In genomic region chr9:68947842-68948569, GRCh38 we compare ENCODE assay signal across 23 cellular contexts.
DNase-seq lines count a peak whose midpoint lies in the region; ATAC-seq and TF ChIP-seq lines count a peak whose summit lies in the region.
"Had no signal": no experiment of that assay in that cellular context is flagged by ENCODE, and none has a peak within 500 bp of the region (broad histone marks: within the 10 kb centered on the region; RNA-seq: fewer than 3 reads in every experiment).

No MANE protein-coding gene starts in this region.

- 77 to 93% (median 80%) methylated on average over 3 of the region's 3 CpGs for WGBS in psoas muscle, 3 donors

- POLR2A ChIA-PET in HEK293T (lab: Yijun Ruan, JAX): no interaction called here

- peak; percentile 44 for DNase-seq in activated T-cell treated with anti-CD3 and anti-CD28 coated beads, Interleukin-2, amount 50 U/mL, for 24 hours
- DNase-seq in activated T-cell treated with anti-CD3 and anti-CD28 coated beads, Interleukin-2, amount 50 U/mL, for 1 hour: no peak
- DNase-seq in MV-4-11 (lab: John Stamatoyannopoulos, UW) (peak; percentile 3), psoas muscle (no peak), HEK293T (ENCODE audit: extremely low spot score) (no peak)
- DNase-seq in activated naive CD8-positive, alpha-beta T cell treated with anti-CD3 and anti-CD28 coated beads, Interleukin-2, amount 50 U/mL, for 24 hours: no peak
- no peak for DNase-seq in stimulated activated effector memory CD8-positive, alpha-beta T cell treated with anti-CD3 and anti-CD28 coated beads, Interleukin-12 subunit alpha, Interleukin-12 subunit beta, amount 100 ng/mL, for 72 hours (ENCODE audit: low spot score in 2 of 2)
- DNase-seq: activated CD4-positive, CD25-positive, alpha-beta regulatory T cell; CD4-positive, alpha-beta T cell; DMS53; foreskin melanocyte; NCI-H2081; NCI-H510A; PC-3; stimulated activated CD4-positive, alpha-beta T cell treated with anti-CD3 and anti-CD28 coated beads, Interleukin-12 subunit alpha, Interleukin-12 subunit beta, amount 100 ng/mL, for 4 hours; stomach; T-helper 17 cell had no signal

- H3K27ac ChIP-seq in psoas muscle: no peak overlapping the region
- H3K27ac ChIP-seq: epithelial cell of prostate, HL-60, neural progenitor cell, SJSA1, stomach had no signal

- no peaks in the 10 kb centered on the region for H3K4me1 ChIP-seq in psoas muscle
- H3K4me1 ChIP-seq: neural progenitor cell, SJSA1, stomach had no signal

- H3K9me3 Mint-ChIP-seq in activated T-cell treated with anti-CD3 and anti-CD28 coated beads, Interleukin-2, amount 50 U/mL, for 24 hours: no peaks in the 10 kb centered on the region
- no peaks in the 10 kb centered on the region for H3K9me3 Mint-ChIP-seq in activated naive CD8-positive, alpha-beta T cell treated with anti-CD3 and anti-CD28 coated beads, Interleukin-2, amount 50 U/mL, for 24 hours
- no peaks in the 10 kb centered on the region for H3K9me3 Mint-ChIP-seq in stimulated activated effector memory CD8-positive, alpha-beta T cell treated with anti-CD3 and anti-CD28 coated beads, Interleukin-12 subunit alpha, Interleukin-12 subunit beta, amount 100 ng/mL, for 72 hours
- H3K9me3 Mint-ChIP-seq: CD4-positive, alpha-beta T cell; neural progenitor cell had no signal

- no peaks in the 10 kb centered on the region for H3K9me3 ChIP-seq in psoas muscle
- H3K9me3 ChIP-seq: SJSA1, stomach had no signal

- H3K27me3 ChIP-seq in psoas muscle (ENCODE audit: insufficient read depth in 3 of 3, low read length in 2 of 3): no peaks in the 10 kb centered on the region
- H3K27me3 ChIP-seq: neural progenitor cell, stomach had no signal

- CTCF ChIA-PET in HEK293T (lab: Yijun Ruan, JAX): no interaction called here

- TF ChIP-seq CTCF in psoas muscle (IDR thresholded peaks at IDR 0.05): no peak

- no peak overlapping the region for H3K4me3 Mint-ChIP-seq in activated T-cell treated with anti-CD3 and anti-CD28 coated beads, Interleukin-2, amount 50 U/mL, for 24 hours
- peak overlapping the region; percentile 27 for H3K4me3 Mint-ChIP-seq in activated naive CD8-positive, alpha-beta T cell treated with anti-CD3 and anti-CD28 coated beads, Interleukin-2, amount 50 U/mL, for 24 hours
- no peak overlapping the region for H3K4me3 Mint-ChIP-seq in stimulated activated effector memory CD8-positive, alpha-beta T cell treated with anti-CD3 and anti-CD28 coated beads, Interleukin-12 subunit alpha, Interleukin-12 subunit beta, amount 100 ng/mL, for 72 hours
- H3K4me3 Mint-ChIP-seq: CD4-positive, alpha-beta T cell; neural progenitor cell; T-helper 17 cell had no signal

- H3K4me1 Mint-ChIP-seq in activated T-cell treated with anti-CD3 and anti-CD28 coated beads, Interleukin-2, amount 50 U/mL, for 24 hours (ENCODE audit: low read depth): peaks cover 52% of the 10 kb centered on the region
- H3K4me1 Mint-ChIP-seq in activated naive CD8-positive, alpha-beta T cell treated with anti-CD3 and anti-CD28 coated beads, Interleukin-2, amount 50 U/mL, for 24 hours: peaks cover 50% of the 10 kb centered on the region
- peaks cover 8% of the 10 kb centered on the region for H3K4me1 Mint-ChIP-seq in stimulated activated effector memory CD8-positive, alpha-beta T cell treated with anti-CD3 and anti-CD28 coated beads, Interleukin-12 subunit alpha, Interleukin-12 subunit beta, amount 100 ng/mL, for 72 hours
- H3K4me1 Mint-ChIP-seq: neural progenitor cell had no signal

- intact Hi-C loops in psoas muscle (cut with DNase I): no loop called here

- H3K4me3 ChIP-seq in psoas muscle: no peak overlapping the region
- H3K4me3 ChIP-seq: neural progenitor cell, SJSA1, stomach had no signal

- H3K36me3 Mint-ChIP-seq in activated T-cell treated with anti-CD3 and anti-CD28 coated beads, Interleukin-2, amount 50 U/mL, for 24 hours (ENCODE audit: low read depth): no peaks in the 10 kb centered on the region
- peaks cover 1% of the 10 kb centered on the region for H3K36me3 Mint-ChIP-seq in activated naive CD8-positive, alpha-beta T cell treated with anti-CD3 and anti-CD28 coated beads, Interleukin-2, amount 50 U/mL, for 24 hours (ENCODE audit: low read depth)
- H3K36me3 Mint-ChIP-seq in stimulated activated effector memory CD8-positive, alpha-beta T cell treated with anti-CD3 and anti-CD28 coated beads, Interleukin-12 subunit alpha, Interleukin-12 subunit beta, amount 100 ng/mL, for 72 hours: no peaks in the 10 kb centered on the region

- no peaks in the 10 kb centered on the region for H3K36me3 ChIP-seq in psoas muscle (ENCODE audit: insufficient read depth in 1 of 2, low read depth in 1 of 2)
- H3K36me3 ChIP-seq: neural progenitor cell, SJSA1 had no signal

- peak overlapping the region; percentile 90 for H3K27ac Mint-ChIP-seq in activated T-cell treated with anti-CD3 and anti-CD28 coated beads, Interleukin-2, amount 50 U/mL, for 24 hours
- H3K27ac Mint-ChIP-seq in activated naive CD8-positive, alpha-beta T cell treated with anti-CD3 and anti-CD28 coated beads, Interleukin-2, amount 50 U/mL, for 24 hours: peak overlapping the region; percentile 88
- H3K27ac Mint-ChIP-seq in stimulated activated effector memory CD8-positive, alpha-beta T cell treated with anti-CD3 and anti-CD28 coated beads, Interleukin-12 subunit alpha, Interleukin-12 subunit beta, amount 100 ng/mL, for 72 hours: no peak overlapping the region
- H3K27ac Mint-ChIP-seq: CD4-positive, alpha-beta T cell; neural progenitor cell; T-helper 17 cell had no signal

- ATAC-seq in activated naive CD8-positive, alpha-beta T cell treated with anti-CD3 and anti-CD28 coated beads, Interleukin-2, amount 50 U/mL, for 24 hours: peak; percentile 94
- ATAC-seq in stimulated activated effector memory CD8-positive, alpha-beta T cell treated with anti-CD3 and anti-CD28 coated beads, Interleukin-12 subunit alpha, Interleukin-12 subunit beta, amount 100 ng/mL, for 72 hours: peak; percentile 71
- ATAC-seq in psoas muscle: no peak
- ATAC-seq in HG02588 (IDR thresholded peaks at IDR 0.05; ENCODE audit: unreplicated experiment): no peak
- ATAC-seq: left lobe of liver, PC-3, T-helper 17 cell had no signal

- H3K27me3 Mint-ChIP-seq in activated T-cell treated with anti-CD3 and anti-CD28 coated beads, Interleukin-2, amount 50 U/mL, for 24 hours: peaks cover 2% of the 10 kb centered on the region
- H3K27me3 Mint-ChIP-seq in activated naive CD8-positive, alpha-beta T cell treated with anti-CD3 and anti-CD28 coated beads, Interleukin-2, amount 50 U/mL, for 24 hours: peaks cover 4% of the 10 kb centered on the region

TF ChIP-seq in HEK293T, 16 proteins besides CTCF, POLR2A, EP300 and RAD21:
- no peak for TF ChIP-seq HDGF (IDR thresholded peaks at IDR 0.05; ENCODE audit: borderline replicate concordance)
- TF ChIP-seq TARDBP (IDR thresholded peaks at IDR 0.05): no peak
- no peak for TF ChIP-seq BHLHE40 (IDR thresholded peaks at IDR 0.05; ENCODE audit: borderline replicate concordance)
- no peak for TF ChIP-seq FOXK2 (IDR thresholded peaks at IDR 0.05)
- TF ChIP-seq LEF1 (IDR thresholded peaks at IDR 0.05; ENCODE audit: borderline replicate concordance): no peak
- no peak for TF ChIP-seq FOXM1 (IDR thresholded peaks at IDR 0.05; ENCODE audit: borderline replicate concordance)
- no peak for TF ChIP-seq ZNF384 (IDR thresholded peaks at IDR 0.05)

Comparison
In these comparisons a context has a peak if more than half of its experiments do, and no peak if none do; other contexts are left out.
1. DNase-seq: peak in activated T-cell treated with anti-CD3 and anti-CD28 coated beads, Interleukin-2, amount 50 U/mL, for 24 hours (single experiment) and MV-4-11 (single experiment); none in activated T-cell treated with anti-CD3 and anti-CD28 coated beads, Interleukin-2, amount 50 U/mL, for 1 hour (single experiment), activated naive CD8-positive, alpha-beta T cell treated with anti-CD3 and anti-CD28 coated beads, Interleukin-2, amount 50 U/mL, for 24 hours (single experiment), stimulated activated effector memory CD8-positive, alpha-beta T cell treated with anti-CD3 and anti-CD28 coated beads, Interleukin-12 subunit alpha, Interleukin-12 subunit beta, amount 100 ng/mL, for 72 hours (0 of 2), psoas muscle (0 of 2) and HEK293T (single experiment).
2. ATAC-seq: peak in activated naive CD8-positive, alpha-beta T cell treated with anti-CD3 and anti-CD28 coated beads, Interleukin-2, amount 50 U/mL, for 24 hours (single experiment) and stimulated activated effector memory CD8-positive, alpha-beta T cell treated with anti-CD3 and anti-CD28 coated beads, Interleukin-12 subunit alpha, Interleukin-12 subunit beta, amount 100 ng/mL, for 72 hours (single experiment); none in psoas muscle (0 of 4) and HG02588 (single experiment).